In the genomic region with DNA sequence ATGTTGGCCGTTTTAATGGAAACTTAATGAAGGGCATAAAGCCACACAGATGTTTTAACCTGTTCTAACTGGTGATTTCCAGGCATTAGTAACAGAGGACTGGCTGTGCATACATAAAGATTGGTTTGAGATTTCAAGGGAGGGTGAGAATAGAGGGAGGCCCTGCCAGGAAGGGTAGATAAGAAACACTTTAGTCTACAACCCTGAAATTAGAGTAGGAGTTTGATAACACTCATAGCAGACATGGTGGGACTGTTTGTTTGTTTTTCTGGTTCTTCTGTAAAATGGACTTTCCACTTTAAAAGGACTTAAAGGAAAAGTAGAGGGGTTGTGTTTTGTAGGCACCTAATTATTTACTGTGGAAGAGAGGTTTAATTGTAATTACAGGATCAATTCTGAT, we compare ENCODE assay signal across 29 cellular contexts.
"Had no signal": no experiment of that assay in that cellular context is flagged by ENCODE, and none has a peak within 500 bp of the region (broad histone marks: within the 10 kb centered on the region; RNA-seq: fewer than 3 reads in every experiment).

No MANE protein-coding gene starts in this region.

- H3K4me1 Mint-ChIP-seq: activated CD4-positive, alpha-beta T cell treated with anti-CD3 and anti-CD28 coated beads, Interleukin-2, amount 10 ng/mL, durations not matched to agents 7 days and 5 days; activated T-helper 17 cell treated with anti-CD3 and anti-CD28 coated beads, Interleukin-2, amount 50 U/mL, for 72 hours; T-cell had no signal

- ATAC-seq: Panc1, Right ventricle myocardium inferior, T-cell had no signal

- H3K27ac Mint-ChIP-seq: activated CD4-positive, alpha-beta memory T cell treated with anti-CD3 and anti-CD28 coated beads for 36 hours; activated CD4-positive, alpha-beta T cell treated with anti-CD3 and anti-CD28 coated beads, Interleukin-2, amount 10 ng/mL, durations not matched to agents 7 days and 5 days; activated naive CD4-positive, alpha-beta T cell treated with anti-CD3 and anti-CD28 coated beads for 36 hours; activated naive CD8-positive, alpha-beta T cell; activated T-helper 17 cell treated with anti-CD3 and anti-CD28 coated beads, Interleukin-2, amount 50 U/mL, for 72 hours; brain; T-cell had no signal

- H3K36me3 Mint-ChIP-seq: activated CD4-positive, alpha-beta memory T cell treated with anti-CD3 and anti-CD28 coated beads for 36 hours; activated naive CD8-positive, alpha-beta T cell; T-cell had no signal

- DNase-seq: activated CD4-positive, alpha-beta memory T cell treated with anti-CD3 and anti-CD28 coated beads for 36 hours; activated CD4-positive, alpha-beta T cell treated with anti-CD3 and anti-CD28 coated beads, Interleukin-2, amount 10 ng/mL, durations not matched to agents 7 days and 5 days; activated CD4-positive, CD25-positive, alpha-beta regulatory T cell; activated CD8-positive, alpha-beta memory T cell treated with anti-CD3 and anti-CD28 coated beads for 24 hours; activated gamma-delta T cell; activated naive CD4-positive, alpha-beta T cell treated with anti-CD3 and anti-CD28 coated beads for 36 hours; activated T-cell treated with anti-CD3 and anti-CD28 coated beads for 4 hours; activated T-cell treated with anti-CD3 and anti-CD28 coated beads, Interleukin-2, amount 50 U/mL, for 48 hours; amygdala; cerebellar nuclear complex; MG63; MV-4-11; NCI-H1092 treated with DMSO at 0.1 percent for 48 hours; NCI-H1436 treated with DMSO at 0.1 percent for 48 hours; NCI-H187; NCI-H2081; NCI-H345; NCI-H510A; NCI-H526 treated with DMSO at 0.1 percent for 48 hours; NCI-H82; RPMI8226; T-cell; T-helper 2 cell; T1000 had no signal

- H3K27me3 Mint-ChIP-seq: activated CD4-positive, alpha-beta memory T cell treated with anti-CD3 and anti-CD28 coated beads for 36 hours; activated naive CD8-positive, alpha-beta T cell; activated T-helper 17 cell treated with anti-CD3 and anti-CD28 coated beads, Interleukin-2, amount 50 U/mL, for 72 hours; brain; T-cell had no signal

- H3K9me3 Mint-ChIP-seq: activated CD4-positive, alpha-beta memory T cell treated with anti-CD3 and anti-CD28 coated beads for 36 hours; activated CD4-positive, alpha-beta T cell treated with anti-CD3 and anti-CD28 coated beads, Interleukin-2, amount 10 ng/mL, durations not matched to agents 7 days and 5 days; activated naive CD4-positive, alpha-beta T cell treated with anti-CD3 and anti-CD28 coated beads for 36 hours; activated T-helper 17 cell treated with anti-CD3 and anti-CD28 coated beads, Interleukin-2, amount 50 U/mL, for 72 hours; brain; T-cell had no signal

- H3K4me3 Mint-ChIP-seq: activated CD4-positive, alpha-beta memory T cell treated with anti-CD3 and anti-CD28 coated beads for 36 hours; activated CD4-positive, alpha-beta T cell treated with anti-CD3 and anti-CD28 coated beads, Interleukin-2, amount 10 ng/mL, durations not matched to agents 7 days and 5 days; activated naive CD4-positive, alpha-beta T cell treated with anti-CD3 and anti-CD28 coated beads for 36 hours; activated naive CD8-positive, alpha-beta T cell; activated T-helper 17 cell treated with anti-CD3 and anti-CD28 coated beads, Interleukin-2, amount 50 U/mL, for 72 hours; brain; T-cell had no signal
